In genomic region chr4:110733901-110734300, GRCh38 we compare ENCODE assay signal across 16 cellular contexts.
"Had no signal": no experiment of that assay in that cellular context is flagged by ENCODE, and none has a peak within 500 bp of the region (broad histone marks: within the 10 kb centered on the region; RNA-seq: fewer than 3 reads in every experiment).

No MANE protein-coding gene starts in this region.

- H3K36me3 ChIP-seq: thyroid gland had no signal

- H3K4me3 Mint-ChIP-seq: activated CD4-positive, alpha-beta memory T cell treated with anti-CD3 and anti-CD28 coated beads, Interleukin-2, amount 10 ng/mL, durations not matched to agents 7 days and 5 days; activated CD4-positive, alpha-beta T cell treated with anti-CD3 and anti-CD28 coated beads, Interleukin-2, amount 10 ng/mL, durations not matched to agents 24 days and 14 days; activated naive CD8-positive, alpha-beta T cell treated with anti-CD3 and anti-CD28 coated beads, Interleukin-2, amount 50 U/mL, for 24 hours; activated T-cell treated with anti-CD3 and anti-CD28 coated beads, Interleukin-2, amount 50 U/mL, for 72 hours; brain; natural killer cell treated with Interleukin-12 subunit alpha and Interleukin-12 subunit beta and Interleukin-15 and Interleukin-18, amount 100 ng/mL, for 72 hours; stimulated activated naive CD8-positive, alpha-beta T cell treated with anti-CD3 and anti-CD28 coated beads, Interleukin-15, Interleukin-2, amounts not matched to agents 100 ng/mL and 50 ng/mL, for 24 hours had no signal

- DNase-seq: activated CD4-positive, alpha-beta memory T cell treated with anti-CD3 and anti-CD28 coated beads, Interleukin-2, amount 10 ng/mL, durations not matched to agents 7 days and 5 days; activated CD4-positive, alpha-beta T cell treated with anti-CD3 and anti-CD28 coated beads, Interleukin-2, amount 10 ng/mL, durations not matched to agents 24 days and 14 days; activated effector memory CD4-positive, alpha-beta T cell treated with anti-CD3 and anti-CD28 coated beads, Interleukin-2, amount 50 U/mL, for 16 hours; activated naive CD4-positive, alpha-beta T cell treated with anti-CD3 and anti-CD28 coated beads, Interleukin-2, amount 50 U/mL, for 16 hours; activated naive CD8-positive, alpha-beta T cell treated with anti-CD3 and anti-CD28 coated beads, Interleukin-2, amount 50 U/mL, for 24 hours; activated T-cell treated with anti-CD3 and anti-CD28 coated beads, Interleukin-2, amount 50 U/mL, for 72 hours; anterior cingulate cortex; left ventricle myocardium superior; midbrain; stimulated activated CD4-positive, alpha-beta T cell treated with anti-CD3 and anti-CD28 coated beads, Interleukin-12 subunit alpha, Interleukin-12 subunit beta, amount 100 ng/mL, for 4 hours; stimulated activated CD4-positive, alpha-beta T cell treated with anti-CD3 and anti-CD28 coated beads, Interleukin-4, amount 100 ng/mL, for 4 hours; substantia nigra; thyroid gland had no signal

- H3K27ac ChIP-seq: thyroid gland had no signal

- ATAC-seq: activated naive CD8-positive, alpha-beta T cell treated with anti-CD3 and anti-CD28 coated beads, Interleukin-2, amount 50 U/mL, for 24 hours; activated T-cell treated with anti-CD3 and anti-CD28 coated beads, Interleukin-2, amount 50 U/mL, for 72 hours; left ventricle myocardium superior; natural killer cell treated with Interleukin-12 subunit alpha and Interleukin-12 subunit beta and Interleukin-15 and Interleukin-18, amount 100 ng/mL, for 72 hours had no signal

- H3K4me1 ChIP-seq: thyroid gland had no signal

- H3K9me3 ChIP-seq: thyroid gland had no signal

- H3K27me3 Mint-ChIP-seq: activated CD4-positive, alpha-beta memory T cell treated with anti-CD3 and anti-CD28 coated beads, Interleukin-2, amount 10 ng/mL, durations not matched to agents 7 days and 5 days; activated CD4-positive, alpha-beta T cell treated with anti-CD3 and anti-CD28 coated beads, Interleukin-2, amount 10 ng/mL, durations not matched to agents 24 days and 14 days; activated naive CD8-positive, alpha-beta T cell treated with anti-CD3 and anti-CD28 coated beads, Interleukin-2, amount 50 U/mL, for 24 hours; brain; natural killer cell treated with Interleukin-12 subunit alpha and Interleukin-12 subunit beta and Interleukin-15 and Interleukin-18, amount 100 ng/mL, for 72 hours had no signal

- H3K27ac Mint-ChIP-seq: activated CD4-positive, alpha-beta memory T cell treated with anti-CD3 and anti-CD28 coated beads, Interleukin-2, amount 10 ng/mL, durations not matched to agents 7 days and 5 days; activated CD4-positive, alpha-beta T cell treated with anti-CD3 and anti-CD28 coated beads, Interleukin-2, amount 10 ng/mL, durations not matched to agents 24 days and 14 days; activated naive CD8-positive, alpha-beta T cell treated with anti-CD3 and anti-CD28 coated beads, Interleukin-2, amount 50 U/mL, for 24 hours; activated T-cell treated with anti-CD3 and anti-CD28 coated beads, Interleukin-2, amount 50 U/mL, for 72 hours; brain; natural killer cell treated with Interleukin-12 subunit alpha and Interleukin-12 subunit beta and Interleukin-15 and Interleukin-18, amount 100 ng/mL, for 72 hours; stimulated activated naive CD8-positive, alpha-beta T cell treated with anti-CD3 and anti-CD28 coated beads, Interleukin-15, Interleukin-2, amounts not matched to agents 100 ng/mL and 50 ng/mL, for 24 hours had no signal

- H3K27me3 ChIP-seq: thyroid gland had no signal

- H3K4me1 Mint-ChIP-seq: activated CD4-positive, alpha-beta memory T cell treated with anti-CD3 and anti-CD28 coated beads, Interleukin-2, amount 10 ng/mL, durations not matched to agents 7 days and 5 days; activated CD4-positive, alpha-beta T cell treated with anti-CD3 and anti-CD28 coated beads, Interleukin-2, amount 10 ng/mL, durations not matched to agents 24 days and 14 days; activated naive CD8-positive, alpha-beta T cell treated with anti-CD3 and anti-CD28 coated beads, Interleukin-2, amount 50 U/mL, for 24 hours; brain had no signal

- H3K4me3 ChIP-seq: thyroid gland had no signal

- H3K36me3 Mint-ChIP-seq: brain; natural killer cell treated with Interleukin-12 subunit alpha and Interleukin-12 subunit beta and Interleukin-15 and Interleukin-18, amount 100 ng/mL, for 72 hours had no signal

- H3K9me3 Mint-ChIP-seq: activated CD4-positive, alpha-beta memory T cell treated with anti-CD3 and anti-CD28 coated beads, Interleukin-2, amount 10 ng/mL, durations not matched to agents 7 days and 5 days; activated CD4-positive, alpha-beta T cell treated with anti-CD3 and anti-CD28 coated beads, Interleukin-2, amount 10 ng/mL, durations not matched to agents 24 days and 14 days; brain; stimulated activated naive CD8-positive, alpha-beta T cell treated with anti-CD3 and anti-CD28 coated beads, Interleukin-15, Interleukin-2, amounts not matched to agents 100 ng/mL and 50 ng/mL, for 24 hours had no signal
